Comparison of ENCODE assay signal across 10 cellular contexts in genomic region chr1:16984717-16985116, GRCh38. TPM values are rescaled to one million over a fixed set of nuclear protein-coding genes. Genes with fewer than 3 reads are reported as not detected.
DNase-seq lines count a peak whose midpoint lies in the region; ATAC-seq, FAIRE-seq and TF ChIP-seq lines count a peak whose summit lies in the region.
"Had no signal": no experiment of that assay in that cellular context is flagged by ENCODE, and none has a peak within 500 bp of the region (broad histone marks: within the 10 kb centered on the region; RNA-seq: fewer than 3 reads in every experiment).

No MANE protein-coding gene starts in this region.

- no peak for TF ChIP-seq EP300 in sigmoid colon (IDR thresholded peaks at IDR 0.05)

- H3K27ac ChIP-seq in adrenal gland, result peak overlapping the region in 1 of 5 donors; percentile 63
- peak overlapping the region; percentile 8 to 65 (median 47) for H3K27ac ChIP-seq in sigmoid colon

- H3K36me3 ChIP-seq in adrenal gland (replicated peaks in 1 of 2), result peaks cover 0 to 24% of the 10 kb centered on the region in 2 donors
- peaks cover 0 to 36% (median 19%) of the 10 kb centered on the region in 4 donors for H3K36me3 ChIP-seq in sigmoid colon

- H3K4me1 ChIP-seq in adrenal gland (replicated peaks in 1 of 2), result no peaks in the 10 kb centered on the region
- H3K4me1 ChIP-seq in sigmoid colon, result peaks cover 0 to 24% (median 15%) of the 10 kb centered on the region in 4 donors

- WGBS in adrenal gland, 4 donors, result 41 to 59% (median 53%) methylated on average over 3 to 7 of the region's 7 CpGs
- WGBS in sigmoid colon, 2 donors, result 52 to 65% methylated on average over 7 of the region's 7 CpGs

- intact Hi-C loops in adrenal gland (cut with DNase I), result no loop called here
- intact Hi-C loops in Right ventricle myocardium superior (cut with DNase I), result no loop called here
- intact Hi-C loops in sigmoid colon (cut with DNase I), result no loop called here

- ATAC-seq in Right ventricle myocardium superior (ENCODE audit: poor library complexity) (peak; percentile 57), GM18870 (IDR thresholded peaks at IDR 0.05; ENCODE audit: unreplicated experiment) (no peak)

- H3K9me3 ChIP-seq in adrenal gland (replicated peaks in 1 of 3) (no peaks in the 10 kb centered on the region), sigmoid colon (no peaks in the 10 kb centered on the region)

- no peak for FAIRE-seq in D721Med (lab: Jason Lieb, UNC)

- DNase-seq in GM04504 (ENCODE audit: low read depth) (peak; percentile 88), adrenal gland (peak in 5 of 7 donors; percentile 25 to 66 (median 43)), Right ventricle myocardium superior (peak; percentile 85), sigmoid colon (peak; percentile 90), NCI-H187 treated with DMSO at 0.1 percent for 48 hours (lab: John Stamatoyannopoulos, UW) (no peak), D721Med (ENCODE audit: insufficient read length, low spot score) (no peak), RKO (ENCODE audit: low spot score) (no peak)
- DNase-seq: activated CD4-positive, alpha-beta T cell treated with anti-CD3 and anti-CD28 coated beads, Interleukin-2, amount 50 U/mL, for 1 hour; GDM1 had no signal

- no peak for TF ChIP-seq CTCF in adrenal gland (IDR thresholded peaks at IDR 0.05)
- TF ChIP-seq CTCF in sigmoid colon (IDR thresholded peaks at IDR 0.05), result no peak
- no peak for TF ChIP-seq CTCF in D721Med (IDR thresholded peaks at IDR 0.05; ENCODE audit: insufficient read depth, missing control alignments)

- TF ChIP-seq POLR2A in adrenal gland (IDR thresholded peaks at IDR 0.05) (no peak), sigmoid colon (IDR thresholded peaks at IDR 0.05) (no peak)

- H3K4me3 ChIP-seq in adrenal gland (no peak overlapping the region), sigmoid colon (no peak overlapping the region)

- peaks cover 5% of the 10 kb centered on the region for H3K27me3 ChIP-seq in adrenal gland
- H3K27me3 ChIP-seq in sigmoid colon, result peaks cover 3 to 13% (median 10%) of the 10 kb centered on the region in 3 donors

RNA-seq across cellular contexts. Expression of gene MFAP2, which starts 4.3 kb away (rescaled TPM):
- total RNA-seq in adrenal gland, result 1 to 10 TPM in 7 of 8 donors, under 1 TPM in 1; 0.79 to 9.9 (median 4.0) TPM
- 10 to 100 TPM in 2 of 3 donors, 1 to 10 TPM in 1; 2.1 to 17.7 (median 12.3) TPM for polyA plus RNA-seq in adrenal gland
- total RNA-seq in Right ventricle myocardium superior, result 4.1 TPM
- 10 to 100 TPM in 3 of 4 donors, 1 to 10 TPM in 1; 7.1 to 26.6 (median 14.1) TPM for total RNA-seq in sigmoid colon
- 1 to 10 TPM in 2 of 3 donors, not detected in 1; 3.6 to 7.4 TPM for polyA plus RNA-seq in sigmoid colon

RNA-seq across cellular contexts. Expression of gene ATP13A2, which starts 27.0 kb away (rescaled TPM):
- 10 to 100 TPM; 27.0 to 82.4 (median 43.7) TPM for total RNA-seq in adrenal gland
- 10 to 100 TPM; 11.8 to 51.9 (median 34.1) TPM for polyA plus RNA-seq in adrenal gland
- 15.6 TPM for total RNA-seq in Right ventricle myocardium superior
- total RNA-seq in sigmoid colon, result 10 to 100 TPM in 3 of 4 donors, 1 to 10 TPM in 1; 8.7 to 23.8 (median 15.7) TPM
- 10 to 100 TPM in 1 of 3 donors, 1 to 10 TPM in 2; 6.6 to 47.2 (median 8.1) TPM for polyA plus RNA-seq in sigmoid colon

Comparison
In these comparisons a context has a peak if more than half of its experiments do, and no peak if none do; other contexts are left out.
1. DNase-seq: peak in GM04504 (single experiment), adrenal gland (5 of 7), Right ventricle myocardium superior (single experiment) and sigmoid colon (single experiment); none in NCI-H187 treated with DMSO at 0.1 percent for 48 hours (single experiment), D721Med (single experiment) and RKO (single experiment).